ENCODE assay signal across 18 cellular contexts in genomic region chr17:15451681-15452080, GRCh38.
"Had no signal": no experiment of that assay in that cellular context is flagged by ENCODE, and none has a peak within 500 bp of the region (broad histone marks: within the 10 kb centered on the region; RNA-seq: fewer than 3 reads in every experiment).

No MANE protein-coding gene starts in this region.

- H3K4me1 ChIP-seq: foreskin keratinocyte, prostate gland had no signal

- DNase-seq: activated CD4-positive, alpha-beta T cell treated with anti-CD3 and anti-CD28 coated beads, Interleukin-2, amount 10 ng/mL, durations not matched to agents 24 days and 14 days; activated CD8-positive, alpha-beta T cell treated with anti-CD3 and anti-CD28 coated beads for 36 hours; activated naive CD4-positive, alpha-beta T cell; activated naive CD8-positive, alpha-beta T cell treated with anti-CD3 and anti-CD28 coated beads, Interleukin-2, amount 10 ng/mL, durations not matched to agents 7 days and 5 days; activated T-cell treated with anti-CD3 and anti-CD28 coated beads, Interleukin-2, amount 50 U/mL, for 1 hour; body of pancreas; caudate nucleus; dorsolateral prefrontal cortex; hypothalamus; left ventricle myocardium inferior; mammary epithelial cell; naive B cell; right cardiac atrium; stimulated activated naive CD8-positive, alpha-beta T cell treated with anti-CD3 and anti-CD28 coated beads, Interleukin-15, Interleukin-2, amounts not matched to agents 100 U/mL and 50 U/mL, for 24 hours had no signal

- H3K27me3 ChIP-seq: body of pancreas, dorsolateral prefrontal cortex, foreskin keratinocyte had no signal

- ATAC-seq: activated CD8-positive, alpha-beta T cell treated with anti-CD3 and anti-CD28 coated beads for 36 hours; activated T-helper 17 cell treated with anti-CD3 and anti-CD28 coated beads, Interleukin-2, amount 50 U/mL, for 72 hours; body of pancreas; foreskin keratinocyte; right cardiac atrium; stimulated activated naive CD8-positive, alpha-beta T cell treated with anti-CD3 and anti-CD28 coated beads, Interleukin-15, Interleukin-2, amounts not matched to agents 100 U/mL and 50 U/mL, for 24 hours had no signal

- H3K36me3 ChIP-seq: left ventricle myocardium inferior, prostate gland had no signal

- H3K9me3 ChIP-seq: body of pancreas, prostate gland had no signal

- H3K4me3 ChIP-seq: body of pancreas, dorsolateral prefrontal cortex, left ventricle myocardium inferior, prostate gland, skin epidermis had no signal

- H3K27ac ChIP-seq: body of pancreas, foreskin keratinocyte, left ventricle myocardium inferior, prostate gland had no signal
